ENCODE assay signal across 27 cellular contexts in the genomic region with DNA sequence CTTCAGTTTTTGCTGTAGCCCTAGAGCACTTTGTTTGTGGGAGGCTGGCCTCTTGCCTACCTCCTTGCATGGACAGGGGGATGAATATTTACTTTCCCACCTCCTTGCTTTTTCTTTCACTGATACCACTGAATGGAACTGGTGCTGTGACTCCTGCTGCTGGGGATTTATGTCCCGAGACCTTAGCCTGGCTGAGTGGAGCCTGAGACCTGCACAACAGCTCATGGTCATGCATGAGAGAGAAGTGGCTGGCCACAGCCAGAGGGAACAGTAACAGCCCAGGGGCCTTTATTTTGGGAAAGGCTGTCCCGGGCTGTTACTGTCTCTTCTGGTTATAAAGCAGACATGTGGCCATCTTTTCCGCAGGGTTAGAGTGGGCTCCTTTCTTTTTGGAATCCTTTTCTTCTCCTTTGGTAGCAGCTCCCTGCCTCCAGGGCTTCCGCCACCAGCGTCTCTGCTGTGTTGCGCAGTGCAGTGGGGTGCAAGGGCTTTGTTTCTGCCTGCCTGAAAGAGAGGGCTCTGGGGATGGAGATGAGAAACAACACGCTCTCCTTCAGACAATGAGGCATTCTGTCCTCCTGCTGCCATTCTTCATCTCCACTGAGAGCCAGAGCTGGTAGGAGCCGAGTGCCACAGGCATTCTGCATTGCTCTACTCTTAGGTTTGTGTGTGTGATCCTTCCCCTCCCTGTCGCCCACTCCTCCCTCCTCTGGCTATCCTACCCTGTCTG. TPM values are rescaled to one million over a fixed set of nuclear protein-coding genes. Genes with fewer than 3 reads are reported as not detected.
DNase-seq lines count a peak whose midpoint lies in the region; ATAC-seq and TF ChIP-seq lines count a peak whose summit lies in the region.
"Had no signal": no experiment of that assay in that cellular context is flagged by ENCODE, and none has a peak within 500 bp of the region (broad histone marks: within the 10 kb centered on the region; RNA-seq: fewer than 3 reads in every experiment).

No MANE protein-coding gene starts in this region.

- no peak for TF ChIP-seq CTCF in nephron progenitor cell (IDR thresholded peaks at IDR 0.05)

- H3K4me1 Mint-ChIP-seq in activated naive CD4-positive, alpha-beta T cell treated with anti-CD3 and anti-CD28 coated beads, Interleukin-2, amount 10 ng/mL, durations not matched to agents 7 days and 5 days, result no peaks in the 10 kb centered on the region
- no peaks in the 10 kb centered on the region for H3K4me1 Mint-ChIP-seq in effector memory CD8-positive, alpha-beta T cell (ENCODE audit: low read depth in 2 of 2)
- H3K4me1 Mint-ChIP-seq in nephron progenitor cell, result peaks cover 58% of the 10 kb centered on the region
- H3K4me1 Mint-ChIP-seq in activated CD4-positive, alpha-beta T cell treated with anti-CD3 and anti-CD28 coated beads, Interleukin-2, amount 10 ng/mL, durations not matched to agents 24 days and 14 days, result peaks cover 6% of the 10 kb centered on the region
- no peaks in the 10 kb centered on the region for H3K4me1 Mint-ChIP-seq in CD8-positive, alpha-beta memory T cell
- H3K4me1 Mint-ChIP-seq: activated naive CD4-positive, alpha-beta T cell treated with anti-CD3 and anti-CD28 coated beads, Interleukin-2, amount 50 U/mL, for 24 hours; mesothelial cell of epicardium had no signal

- H3K27ac Mint-ChIP-seq in activated naive CD4-positive, alpha-beta T cell treated with anti-CD3 and anti-CD28 coated beads, Interleukin-2, amount 10 ng/mL, durations not matched to agents 7 days and 5 days, result peak overlapping the region; percentile 62
- H3K27ac Mint-ChIP-seq in effector memory CD8-positive, alpha-beta T cell, result peak overlapping the region; percentile 35 to 44
- H3K27ac Mint-ChIP-seq in nephron progenitor cell, result peak overlapping the region; percentile 82
- no peak overlapping the region for H3K27ac Mint-ChIP-seq in activated CD4-positive, alpha-beta T cell treated with anti-CD3 and anti-CD28 coated beads, Interleukin-2, amount 10 ng/mL, durations not matched to agents 24 days and 14 days
- peak overlapping the region in 1 of 8 donors; percentile 23 for H3K27ac Mint-ChIP-seq in CD8-positive, alpha-beta memory T cell
- H3K27ac Mint-ChIP-seq: activated CD4-positive, alpha-beta T cell treated with anti-CD3 and anti-CD28 coated beads for 36 hours; activated naive CD4-positive, alpha-beta T cell treated with anti-CD3 and anti-CD28 coated beads, Interleukin-2, amount 50 U/mL, for 24 hours; activated T-cell treated with anti-CD3 and anti-CD28 coated beads, Interleukin-2, amount 50 U/mL, for 72 hours; mesothelial cell of epicardium had no signal

- CTCF ChIA-PET in activated naive CD4-positive, alpha-beta T cell treated with anti-CD3 and anti-CD28 coated beads, Interleukin-2, amount 10 ng/mL, durations not matched to agents 7 days and 5 days (lab: Charles Lee), result interaction anchor here (1.0 to 1.3 kb wide), 2 partner anchors 13 to 25 kb away, joined by 3 to 4 read pairs; no protein-coding TSS in a partner anchor
- CTCF ChIA-PET in CD8-positive, alpha-beta memory T cell (lab: Charles Lee), result no interaction called here

- no peak overlapping the region for H3K27ac ChIP-seq in CD8-positive, alpha-beta memory T cell (ENCODE audit: low read depth, low read length)
- H3K27ac ChIP-seq: heart left ventricle, SK-N-MC, uterus had no signal

- peaks cover 41% of the 10 kb centered on the region for H3K36me3 Mint-ChIP-seq in activated naive CD4-positive, alpha-beta T cell treated with anti-CD3 and anti-CD28 coated beads, Interleukin-2, amount 10 ng/mL, durations not matched to agents 7 days and 5 days
- peaks cover 71% of the 10 kb centered on the region for H3K36me3 Mint-ChIP-seq in effector memory CD8-positive, alpha-beta T cell (ENCODE audit: insufficient read depth)
- peaks cover 40% of the 10 kb centered on the region for H3K36me3 Mint-ChIP-seq in nephron progenitor cell (ENCODE audit: low read depth)
- H3K36me3 Mint-ChIP-seq in activated CD4-positive, alpha-beta T cell treated with anti-CD3 and anti-CD28 coated beads, Interleukin-2, amount 10 ng/mL, durations not matched to agents 24 days and 14 days (ENCODE audit: low read depth), result peaks cover 53% of the 10 kb centered on the region
- peaks cover 0 to 71% (median 11%) of the 10 kb centered on the region in 3 donors for H3K36me3 Mint-ChIP-seq in CD8-positive, alpha-beta memory T cell

- POLR2A ChIA-PET in CD8-positive, alpha-beta memory T cell (lab: Charles Lee), result no interaction called here

- no peaks in the 10 kb centered on the region for H3K9me3 Mint-ChIP-seq in activated naive CD4-positive, alpha-beta T cell treated with anti-CD3 and anti-CD28 coated beads, Interleukin-2, amount 10 ng/mL, durations not matched to agents 7 days and 5 days
- H3K9me3 Mint-ChIP-seq in effector memory CD8-positive, alpha-beta T cell, result no peaks in the 10 kb centered on the region
- no peaks in the 10 kb centered on the region for H3K9me3 Mint-ChIP-seq in nephron progenitor cell
- no peaks in the 10 kb centered on the region for H3K9me3 Mint-ChIP-seq in activated CD4-positive, alpha-beta T cell treated with anti-CD3 and anti-CD28 coated beads, Interleukin-2, amount 10 ng/mL, durations not matched to agents 24 days and 14 days
- H3K9me3 Mint-ChIP-seq in CD8-positive, alpha-beta memory T cell, result no peaks in the 10 kb centered on the region
- H3K9me3 Mint-ChIP-seq: activated naive CD4-positive, alpha-beta T cell treated with anti-CD3 and anti-CD28 coated beads, Interleukin-2, amount 50 U/mL, for 24 hours; activated T-cell treated with anti-CD3 and anti-CD28 coated beads, Interleukin-2, amount 50 U/mL, for 72 hours; mesothelial cell of epicardium; naive thymus-derived CD8-positive, alpha-beta T cell had no signal

- H3K9me3 ChIP-seq in CD8-positive, alpha-beta memory T cell (ENCODE audit: low read length), result no peaks in the 10 kb centered on the region
- H3K9me3 ChIP-seq: BE2C, Caco-2, heart left ventricle, uterus had no signal

- no peak for DNase-seq in activated naive CD4-positive, alpha-beta T cell treated with anti-CD3 and anti-CD28 coated beads, Interleukin-2, amount 10 ng/mL, durations not matched to agents 7 days and 5 days
- DNase-seq in activated naive CD4-positive, alpha-beta T cell treated with anti-CD3 and anti-CD28 coated beads, Interleukin-2, amount 50 U/mL, for 16 hours, result no peak
- DNase-seq in effector memory CD8-positive, alpha-beta T cell, result no peak
- DNase-seq in nephron progenitor cell (peak; percentile 37), superior temporal gyrus (ENCODE audit: extremely low spot score) (peak; percentile 78)
- no peak for DNase-seq in activated CD4-positive, alpha-beta T cell treated with anti-CD3 and anti-CD28 coated beads, Interleukin-2, amount 10 ng/mL, durations not matched to agents 24 days and 14 days
- DNase-seq in CD8-positive, alpha-beta memory T cell, result no peak
- DNase-seq: activated CD4-positive, alpha-beta T cell treated with anti-CD3 and anti-CD28 coated beads for 36 hours; activated T-cell treated with anti-CD3 and anti-CD28 coated beads, Interleukin-2, amount 50 U/mL, for 72 hours; aorta; BE2C; Caco-2; central memory CD4-positive, alpha-beta T cell; dermis blood vessel endothelial cell; heart left ventricle; naive thymus-derived CD8-positive, alpha-beta T cell; NCI-H1048; NCI-H187 treated with DMSO at 0.1 percent for 48 hours; NCI-H2227 treated with DMSO at 0.1 percent for 48 hours; NCI-H774; T-helper 2 cell; uterus had no signal

- intact Hi-C loops in activated CD4-positive, alpha-beta T cell treated with anti-CD3 and anti-CD28 coated beads, Interleukin-2, amount 10 ng/mL, durations not matched to agents 24 days and 14 days (cut with micrococcal nuclease), result no loop called here

- no peak for ATAC-seq in effector memory CD8-positive, alpha-beta T cell (replicated peaks)
- ATAC-seq in HG03175 (IDR thresholded peaks at IDR 0.05; ENCODE audit: unreplicated experiment), result no peak
- ATAC-seq: activated CD4-positive, alpha-beta T cell treated with anti-CD3 and anti-CD28 coated beads for 36 hours; activated T-cell treated with anti-CD3 and anti-CD28 coated beads, Interleukin-2, amount 50 U/mL, for 72 hours; heart left ventricle; left lobe of liver; naive thymus-derived CD8-positive, alpha-beta T cell had no signal

- H3K27me3 Mint-ChIP-seq in activated naive CD4-positive, alpha-beta T cell treated with anti-CD3 and anti-CD28 coated beads, Interleukin-2, amount 10 ng/mL, durations not matched to agents 7 days and 5 days, result no peaks in the 10 kb centered on the region
- no peaks in the 10 kb centered on the region for H3K27me3 Mint-ChIP-seq in effector memory CD8-positive, alpha-beta T cell
- no peaks in the 10 kb centered on the region for H3K27me3 Mint-ChIP-seq in nephron progenitor cell (ENCODE audit: low read depth, poor library complexity)
- no peaks in the 10 kb centered on the region for H3K27me3 Mint-ChIP-seq in activated CD4-positive, alpha-beta T cell treated with anti-CD3 and anti-CD28 coated beads, Interleukin-2, amount 10 ng/mL, durations not matched to agents 24 days and 14 days
- H3K27me3 Mint-ChIP-seq in CD8-positive, alpha-beta memory T cell, result no peaks in the 10 kb centered on the region
- H3K27me3 Mint-ChIP-seq: activated CD4-positive, alpha-beta T cell treated with anti-CD3 and anti-CD28 coated beads for 36 hours; activated naive CD4-positive, alpha-beta T cell treated with anti-CD3 and anti-CD28 coated beads, Interleukin-2, amount 50 U/mL, for 24 hours; naive thymus-derived CD8-positive, alpha-beta T cell had no signal

- H3K4me3 ChIP-seq in CD8-positive, alpha-beta memory T cell (ENCODE audit: low read length), result no peak overlapping the region
- H3K4me3 ChIP-seq: heart left ventricle, SK-N-MC, uterus had no signal

- H3K36me3 ChIP-seq in CD8-positive, alpha-beta memory T cell (ENCODE audit: insufficient read depth, low read length), result peaks cover 42% of the 10 kb centered on the region
- H3K36me3 ChIP-seq: uterus had no signal

- no peak overlapping the region for H3K4me3 Mint-ChIP-seq in activated naive CD4-positive, alpha-beta T cell treated with anti-CD3 and anti-CD28 coated beads, Interleukin-2, amount 10 ng/mL, durations not matched to agents 7 days and 5 days
- no peak overlapping the region for H3K4me3 Mint-ChIP-seq in effector memory CD8-positive, alpha-beta T cell
- peak overlapping the region; percentile 49 for H3K4me3 Mint-ChIP-seq in nephron progenitor cell
- no peak overlapping the region for H3K4me3 Mint-ChIP-seq in activated CD4-positive, alpha-beta T cell treated with anti-CD3 and anti-CD28 coated beads, Interleukin-2, amount 10 ng/mL, durations not matched to agents 24 days and 14 days
- H3K4me3 Mint-ChIP-seq in CD8-positive, alpha-beta memory T cell, result no peak overlapping the region
- H3K4me3 Mint-ChIP-seq: activated CD4-positive, alpha-beta T cell treated with anti-CD3 and anti-CD28 coated beads for 36 hours; activated naive CD4-positive, alpha-beta T cell treated with anti-CD3 and anti-CD28 coated beads, Interleukin-2, amount 50 U/mL, for 24 hours; activated T-cell treated with anti-CD3 and anti-CD28 coated beads, Interleukin-2, amount 50 U/mL, for 72 hours; mesothelial cell of epicardium; naive thymus-derived CD8-positive, alpha-beta T cell had no signal

- no peaks in the 10 kb centered on the region for H3K4me1 ChIP-seq in CD8-positive, alpha-beta memory T cell (ENCODE audit: insufficient read depth, low read length)
- H3K4me1 ChIP-seq: Caco-2, uterus had no signal

- H3K27me3 ChIP-seq in CD8-positive, alpha-beta memory T cell (ENCODE audit: insufficient read depth, low read length, poor library complexity, severe bottlenecking), result no peaks in the 10 kb centered on the region
- H3K27me3 ChIP-seq: BE2C, heart left ventricle, uterus had no signal

RNA-seq across cellular contexts. Expression of gene SNX11, which starts 14.5 kb away (rescaled TPM):
- total RNA-seq in activated CD4-positive, alpha-beta T cell treated with anti-CD3 and anti-CD28 coated beads, Interleukin-2, amount 10 ng/mL, durations not matched to agents 24 days and 14 days, result 33.3 and 34.9 TPM in 2 replicates
- 10 to 100 TPM; 43.3 to 45.2 TPM for total RNA-seq in CD8-positive, alpha-beta memory T cell
- polyA plus RNA-seq in CD8-positive, alpha-beta memory T cell, result 26.5 TPM

RNA-seq across cellular contexts. Expression of gene CBX1, which starts 20.8 kb away (rescaled TPM):
- 61.3 and 64.6 TPM in 2 replicates for total RNA-seq in activated CD4-positive, alpha-beta T cell treated with anti-CD3 and anti-CD28 coated beads, Interleukin-2, amount 10 ng/mL, durations not matched to agents 24 days and 14 days
- 10 to 100 TPM; 63.1 to 65.1 TPM for total RNA-seq in CD8-positive, alpha-beta memory T cell
- polyA plus RNA-seq in CD8-positive, alpha-beta memory T cell, result 21.1 TPM

Comparison
In these comparisons a context has a peak if more than half of its experiments do, and no peak if none do; other contexts are left out.
1. DNase-seq: peak in nephron progenitor cell (single experiment) and superior temporal gyrus (single experiment); none in activated naive CD4-positive, alpha-beta T cell treated with anti-CD3 and anti-CD28 coated beads, Interleukin-2, amount 10 ng/mL, durations not matched to agents 7 days and 5 days (single experiment), activated naive CD4-positive, alpha-beta T cell treated with anti-CD3 and anti-CD28 coated beads, Interleukin-2, amount 50 U/mL, for 16 hours (single experiment), effector memory CD8-positive, alpha-beta T cell (0 of 3), activated CD4-positive, alpha-beta T cell treated with anti-CD3 and anti-CD28 coated beads, Interleukin-2, amount 10 ng/mL, durations not matched to agents 24 days and 14 days (single experiment) and CD8-positive, alpha-beta memory T cell (0 of 5).